ENCODE assay signal across 14 cellular contexts in genomic region chr12:104243971-104244370, GRCh38.
"Had no signal": no experiment of that assay in that cellular context is flagged by ENCODE, and none has a peak within 500 bp of the region (broad histone marks: within the 10 kb centered on the region; RNA-seq: fewer than 3 reads in every experiment).

No MANE protein-coding gene starts in this region.

- H3K9me3 ChIP-seq: gastrocnemius medialis, heart left ventricle, right lobe of liver, suprapubic skin had no signal

- ATAC-seq: gastrocnemius medialis, left colon, right lobe of liver had no signal

- H3K27me3 ChIP-seq: gastrocnemius medialis, heart left ventricle, right lobe of liver, suprapubic skin had no signal

- H3K4me3 ChIP-seq: gastrocnemius medialis, heart left ventricle, lung, right lobe of liver, suprapubic skin had no signal

- H3K27ac ChIP-seq: epithelial cell of prostate, gastrocnemius medialis, heart left ventricle, right lobe of liver, suprapubic skin had no signal

- DNase-seq: activated CD4-positive, alpha-beta T cell treated with anti-CD3 and anti-CD28 coated beads for 1 hour; activated CD4-positive, alpha-beta T cell treated with anti-CD3 and anti-CD28 coated beads, Interleukin-2, amount 50 U/mL, for 4 hours; activated naive CD4-positive, alpha-beta T cell; activated naive CD8-positive, alpha-beta T cell treated with anti-CD3 and anti-CD28 coated beads, Interleukin-2, amount 10 ng/mL, durations not matched to agents 7 days and 5 days; activated T-cell treated with anti-CD3 and anti-CD28 coated beads for 4 hours; effector memory CD4-positive, alpha-beta T cell; gastrocnemius medialis; heart left ventricle; left colon; midbrain; right lobe of liver had no signal

- H3K36me3 ChIP-seq: gastrocnemius medialis, heart left ventricle, right lobe of liver, suprapubic skin had no signal

- H3K4me1 ChIP-seq: gastrocnemius medialis, right lobe of liver, suprapubic skin had no signal
